ENCODE assay signal across 8 cellular contexts in the genomic region with DNA sequence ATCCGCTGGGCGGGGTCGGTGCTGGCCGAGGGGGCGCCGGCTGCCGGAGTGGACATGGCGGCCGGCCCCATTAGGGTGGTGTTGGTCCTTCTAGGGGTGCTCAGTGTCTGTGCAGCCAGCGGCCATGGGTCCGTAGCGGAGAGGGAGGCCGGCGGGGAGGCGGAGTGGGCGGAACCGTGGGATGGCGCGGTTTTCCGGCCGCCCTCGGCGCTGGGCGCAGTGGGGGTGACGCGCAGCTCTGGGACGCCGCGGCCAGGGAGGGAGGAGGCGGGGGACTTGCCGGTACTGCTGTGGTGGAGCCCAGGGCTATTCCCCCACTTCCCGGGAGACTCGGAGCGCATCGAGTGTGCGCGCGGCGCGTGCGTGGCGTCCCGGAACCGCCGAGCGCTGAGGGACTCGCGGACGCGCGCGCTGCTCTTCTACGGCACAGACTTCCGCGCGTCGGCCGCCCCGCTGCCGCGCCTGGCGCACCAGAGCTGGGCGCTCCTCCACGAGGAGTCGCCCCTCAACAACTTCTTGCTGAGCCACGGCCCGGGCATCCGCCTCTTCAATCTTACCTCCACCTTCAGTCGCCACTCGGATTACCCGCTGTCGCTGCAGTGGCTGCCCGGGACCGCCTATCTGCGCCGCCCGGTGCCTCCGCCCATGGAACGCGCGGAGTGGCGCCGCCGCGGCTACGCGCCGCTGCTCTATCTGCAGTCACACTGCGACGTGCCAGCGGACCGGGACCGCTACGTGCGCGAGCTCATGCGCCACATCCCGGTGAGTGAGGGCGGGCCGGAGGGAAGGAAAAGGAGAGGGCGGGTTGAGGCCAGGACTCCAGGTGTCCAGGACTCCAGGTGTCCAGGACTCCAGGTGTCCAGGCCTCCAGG. TPM values are rescaled to one million over a fixed set of nuclear protein-coding genes. Genes with fewer than 3 reads are reported as not detected.
A peak's percentile ranks its signal among the peaks of the same experiment; 100 is the strongest.
DNase-seq lines count a peak whose midpoint lies in the region; ATAC-seq and TF ChIP-seq lines count a peak whose summit lies in the region.

No MANE protein-coding gene starts in this region.

- peaks cover 43% of the 10 kb centered on the region for H3K79me2 ChIP-seq in SK-N-SH (ENCODE audit: insufficient read depth)

- H3K27ac Mint-ChIP-seq in activated naive CD4-positive, alpha-beta T cell treated with anti-CD3 and anti-CD28 coated beads, Interleukin-2, amount 50 U/mL, for 72 hours = peak overlapping the region; percentile 85 to 90
- H3K27ac Mint-ChIP-seq in glutamatergic neuron (ENCODE audit: unreplicated experiment) (peak overlapping the region; percentile 82), osteocyte (ENCODE audit: unreplicated experiment) (peak overlapping the region; percentile 94)

- H3K9ac ChIP-seq in SK-N-SH = peak overlapping the region; percentile 79

- peak; percentile 58 for ATAC-seq in GM21381 (IDR thresholded peaks at IDR 0.05; ENCODE audit: unreplicated experiment)
- peak; percentile 80 to 84 for ATAC-seq in activated naive CD4-positive, alpha-beta T cell treated with anti-CD3 and anti-CD28 coated beads, Interleukin-2, amount 50 U/mL, for 72 hours

- H3K4me3 Mint-ChIP-seq in glutamatergic neuron (ENCODE audit: unreplicated experiment) = peak overlapping the region; percentile 96
- H3K4me3 Mint-ChIP-seq in osteocyte (ENCODE audit: unreplicated experiment) = peak overlapping the region; percentile 90

- no peak for TF ChIP-seq RAD21 in SK-N-SH (IDR thresholded peaks at IDR 0.05; ENCODE audit: low read length)

- peaks cover 16 to 30% of the 10 kb centered on the region in 2 experiments for H3K4me1 ChIP-seq in SK-N-SH (ENCODE audit: control insufficient read depth in 1 of 2, insufficient read depth in 2 of 2, low read depth in 1 of 2, low read length in 1 of 2)
- H3K4me1 ChIP-seq in thymus (ENCODE audit: control insufficient read depth, insufficient read depth, low read length) = peaks cover 21% of the 10 kb centered on the region

- H3K27me3 Mint-ChIP-seq in glutamatergic neuron (ENCODE audit: unreplicated experiment) = peaks cover 10% of the 10 kb centered on the region
- H3K27me3 Mint-ChIP-seq in osteocyte (ENCODE audit: unreplicated experiment) = no peaks in the 10 kb centered on the region

- H4K20me1 ChIP-seq in SK-N-SH (ENCODE audit: insufficient read depth) = peaks cover 9% of the 10 kb centered on the region; the same call in 1 of the 2 replicates

- DNase-seq in DMS79 treated with DMSO at 0.1 percent for 48 hours (lab: John Stamatoyannopoulos, UW) = peak; percentile 40
- peak in 70 of 76 experiments; percentile 9 to 89 (median 68) for DNase-seq in HUDEP-2 (lab: John Stamatoyannopoulos, UW; ENCODE audit: unreplicated experiment in 76 of 76)
- DNase-seq in SK-N-SH = peak; percentile 95
- DNase-seq in activated naive CD4-positive, alpha-beta T cell treated with anti-CD3 and anti-CD28 coated beads, Interleukin-2, amount 50 U/mL, for 72 hours (ENCODE audit: low spot score in 2 of 2) = peak; percentile 80 to 91
- peak; percentile 70 for DNase-seq in glutamatergic neuron
- DNase-seq in osteocyte (ENCODE audit: extremely low spot score, unreplicated experiment) = peak; percentile 96

- H3K27me3 ChIP-seq in SK-N-SH (ENCODE audit: insufficient read depth) = no peaks in the 10 kb centered on the region
- H3K27me3 ChIP-seq in thymus (ENCODE audit: control insufficient read depth, insufficient read depth) = no peaks in the 10 kb centered on the region

- H3K36me3 Mint-ChIP-seq in activated naive CD4-positive, alpha-beta T cell treated with anti-CD3 and anti-CD28 coated beads, Interleukin-2, amount 50 U/mL, for 72 hours = peaks cover 33 to 75% of the 10 kb centered on the region in 2 donors
- H3K36me3 Mint-ChIP-seq in glutamatergic neuron (ENCODE audit: unreplicated experiment) (no peaks in the 10 kb centered on the region), osteocyte (ENCODE audit: unreplicated experiment) (peaks cover 31% of the 10 kb centered on the region)

- H3K4me3 ChIP-seq in SK-N-SH (ENCODE audit: low read depth in 2 of 2, low read length in 1 of 2) (peak overlapping the region; percentile 79 to 88), thymus (ENCODE audit: low read length) (peak overlapping the region; percentile 83)

- peak overlapping the region; percentile 90 for H3K4me2 ChIP-seq in SK-N-SH

- TF ChIP-seq CTCF in SK-N-SH (IDR thresholded peaks at IDR 0.05) (no peak), glutamatergic neuron (IDR thresholded peaks at IDR 0.05; ENCODE audit: partially characterized antibody, unreplicated experiment) (no peak), osteocyte (IDR thresholded peaks at IDR 0.05) (peak; percentile 23)

- H3K9me3 Mint-ChIP-seq in activated naive CD4-positive, alpha-beta T cell treated with anti-CD3 and anti-CD28 coated beads, Interleukin-2, amount 50 U/mL, for 72 hours = no peaks in the 10 kb centered on the region
- H3K9me3 Mint-ChIP-seq in glutamatergic neuron (ENCODE audit: unreplicated experiment) (peaks cover 9% of the 10 kb centered on the region), osteocyte (ENCODE audit: unreplicated experiment) (no peaks in the 10 kb centered on the region)

- H3K9me3 ChIP-seq in SK-N-SH (no peaks in the 10 kb centered on the region), thymus (ENCODE audit: control insufficient read depth) (no peaks in the 10 kb centered on the region)

- CTCF ChIA-PET in SK-N-SH (lab: Yijun Ruan, JAX) = interaction anchor here (0.7 to 5.3 kb wide), 6 partner anchors 8 to 227 kb away, joined by 3 to 25 read pairs (median 6); partner anchors contain the start of genes CHCHD1 and ZSWIM8

- H3K4me1 Mint-ChIP-seq in glutamatergic neuron (ENCODE audit: low read depth, unreplicated experiment) (peaks cover 20% of the 10 kb centered on the region), osteocyte (ENCODE audit: unreplicated experiment) (peaks cover 35% of the 10 kb centered on the region)

- no peaks in the 10 kb centered on the region for H3K9me2 ChIP-seq in SK-N-SH

- TF ChIP-seq EP300 in SK-N-SH (IDR thresholded peaks at IDR 0.05; ENCODE audit: borderline replicate concordance in 1 of 2, low read depth in 1 of 2, low read length in 1 of 2) = no peak

- WGBS in SK-N-SH (ENCODE audit: low lambda C conversion rate) = under 1% methylated on average over 32 of the region's 101 CpGs
- under 1% methylated on average over 101 of the region's 101 CpGs for WGBS in thymus

- H3K27ac ChIP-seq in SK-N-SH (ENCODE audit: low read depth in 2 of 2, low read length in 1 of 2) (peak overlapping the region; percentile 88 to 98), thymus (ENCODE audit: low read depth) (peak overlapping the region; percentile 98)

- POLR2A ChIA-PET in SK-N-SH (lab: Yijun Ruan, JAX) = interaction anchor here (1.0 to 3.0 kb wide), 10 partner anchors 9 to 277 kb away, joined by 3 to 29 read pairs (median 4); partner anchors contain the start of genes CHCHD1, PPP3CB, SEC24C and ZSWIM8

- H2AFZ ChIP-seq in SK-N-SH (ENCODE audit: low read depth) = peak overlapping the region; percentile 56; the same call in 1 of the 2 replicates

- peaks cover 33% of the 10 kb centered on the region for H3F3A ChIP-seq in SK-N-SH (replicated peaks; ENCODE audit: insufficient read depth)

- H3K36me3 ChIP-seq in SK-N-SH (replicated peaks in 1 of 2; ENCODE audit: control insufficient read depth in 1 of 2, insufficient read depth in 2 of 2, low read length in 1 of 2) = peaks cover 45% of the 10 kb centered on the region in 2 experiments
- H3K36me3 ChIP-seq in thymus (ENCODE audit: control insufficient read depth, insufficient read depth) = peaks cover 14% of the 10 kb centered on the region

TF ChIP-seq in SK-N-SH, 30 proteins besides CTCF, POLR2A, EP300 and RAD21 (continues in another document):
- TF ChIP-seq IRF3 (IDR thresholded peaks at IDR 0.05; ENCODE audit: low read depth, low read length) (no peak), GABPA (IDR thresholded peaks at IDR 0.05; ENCODE audit: low read depth) (peak; percentile 45), YY1 (IDR thresholded peaks at IDR 0.05; ENCODE audit: low read depth) (peak; percentile 86), GATA2 (CRISPR knock-in tag; IDR thresholded peaks at IDR 0.05) (no peak)

RNA-seq across cellular contexts. Expression of gene CHCHD1, which starts 9.3 kb away (rescaled TPM):
- 57.8 and 60.9 TPM in 2 replicates for polyA plus RNA-seq in SK-N-SH (2012; rRNA removed)
- polyA plus RNA-seq in SK-N-SH (2012; cell fraction: cytosol; rRNA removed) = 71.7 and 84.8 TPM in 2 replicates
- polyA plus RNA-seq in SK-N-SH (2012; cell fraction: nucleus; rRNA removed) = 22.1 and 30.6 TPM in 2 replicates
- 10 to 100 TPM; 26.7 to 28.7 TPM for total RNA-seq in activated naive CD4-positive, alpha-beta T cell treated with anti-CD3 and anti-CD28 coated beads, Interleukin-2, amount 50 U/mL, for 72 hours
- total RNA-seq in glutamatergic neuron (ENCODE audit: unreplicated experiment) = 30.9 TPM
- 19.9 and 22.3 TPM in 2 replicates for total RNA-seq in osteocyte
- 78.2 TPM for polyA plus RNA-seq in thymus

RNA-seq across cellular contexts. Expression of gene ZSWIM8, which starts 12.9 kb away (rescaled TPM):
- 97.3 and 112 TPM in 2 replicates for polyA plus RNA-seq in SK-N-SH (2012; rRNA removed)
- 21.4 and 41.4 TPM in 2 replicates for polyA plus RNA-seq in SK-N-SH (2012; cell fraction: cytosol; rRNA removed)
- polyA plus RNA-seq in SK-N-SH (2012; cell fraction: nucleus; rRNA removed) = 340 and 358 TPM in 2 replicates
- 100 to 1,000 TPM in 1 of 2 donors, 10 to 100 TPM in 1; 56.7 to 118 TPM for total RNA-seq in activated naive CD4-positive, alpha-beta T cell treated with anti-CD3 and anti-CD28 coated beads, Interleukin-2, amount 50 U/mL, for 72 hours
- 165 TPM for total RNA-seq in glutamatergic neuron (ENCODE audit: unreplicated experiment)
- total RNA-seq in osteocyte = 164 and 186 TPM in 2 replicates
- polyA plus RNA-seq in thymus = 106 TPM

RNA-seq across cellular contexts. Expression of gene SEC24C, which starts 28.3 kb away (rescaled TPM):
- polyA plus RNA-seq in SK-N-SH (2012; rRNA removed) (73.6 and 99.2 TPM in 2 replicates), thymus (31.4 TPM)
- 41.4 and 52.7 TPM in 2 replicates for polyA plus RNA-seq in SK-N-SH (2012; cell fraction: cytosol; rRNA removed)
- polyA plus RNA-seq in SK-N-SH (2012; cell fraction: nucleus; rRNA removed) = 160 and 238 TPM in 2 replicates
- total RNA-seq in activated naive CD4-positive, alpha-beta T cell treated with anti-CD3 and anti-CD28 coated beads, Interleukin-2, amount 50 U/mL, for 72 hours = 100 to 1,000 TPM; 101 TPM
- total RNA-seq in glutamatergic neuron (ENCODE audit: unreplicated experiment) (91.1 TPM), osteocyte (64.1 and 64.2 TPM in 2 replicates)

RNA-seq across cellular contexts. Expression of gene NDST2, which starts 38.9 kb away (rescaled TPM):
- polyA plus RNA-seq in SK-N-SH (2012; rRNA removed) (22.1 and 24.1 TPM in 2 replicates), thymus (21.2 TPM)
- 10.5 and 14.1 TPM in 2 replicates for polyA plus RNA-seq in SK-N-SH (2012; cell fraction: cytosol; rRNA removed)
- 69.9 and 86.8 TPM in 2 replicates for polyA plus RNA-seq in SK-N-SH (2012; cell fraction: nucleus; rRNA removed)
- 10 to 100 TPM; 66.1 to 76.9 TPM for total RNA-seq in activated naive CD4-positive, alpha-beta T cell treated with anti-CD3 and anti-CD28 coated beads, Interleukin-2, amount 50 U/mL, for 72 hours
- total RNA-seq in glutamatergic neuron (ENCODE audit: unreplicated experiment) (34.4 TPM), osteocyte (32.2 and 39.1 TPM in 2 replicates)

Comparison
In these comparisons a context has a peak if more than half of its experiments do, and no peak if none do; other contexts are left out.
1. Peak in every context shown above with its lines: DNase-seq, ATAC-seq, H3K4me3 ChIP-seq and H3K27ac ChIP-seq.
2. DNase-seq: peak in every context shown above with its lines; median percentile 96 in osteocyte; 95 in SK-N-SH; 86 in activated naive CD4-positive, alpha-beta T cell treated with anti-CD3 and anti-CD28 coated beads, Interleukin-2, amount 50 U/mL, for 72 hours; 70 in glutamatergic neuron; 68 in HUDEP-2; 40 in DMS79 treated with DMSO at 0.1 percent for 48 hours.